ENCODE assay signal across 1 cellular context in the genomic region with DNA sequence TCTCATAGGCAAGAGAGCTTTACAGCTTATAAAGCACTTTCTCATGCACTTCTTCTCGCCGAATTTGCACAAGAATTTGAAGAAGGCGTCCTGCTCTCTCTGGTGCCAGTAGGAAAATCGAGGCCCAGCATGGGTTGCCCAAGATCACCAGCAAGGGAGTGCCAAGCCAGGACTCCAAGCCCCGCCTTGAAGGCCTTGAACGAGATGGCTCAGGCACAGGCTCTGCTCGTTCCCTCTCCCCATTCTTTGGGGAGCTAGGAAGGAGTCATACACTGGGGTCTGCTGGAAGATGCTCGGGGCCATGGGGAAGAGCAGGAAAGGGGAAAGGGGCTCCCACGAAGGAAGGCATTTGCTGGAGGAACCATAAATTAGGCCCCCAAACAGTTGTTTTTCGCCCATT.
TF ChIP-seq lines count a peak whose summit lies in the region.

No MANE protein-coding gene starts in this region.

TF ChIP-seq in IMR-90, 13 proteins besides CTCF, POLR2A, EP300 and RAD21 (continued from another document):
- no peak for TF ChIP-seq CHD1 (IDR thresholded peaks at IDR 0.05; ENCODE audit: low read depth, low read length)
- no peak for TF ChIP-seq NFE2L2 (IDR thresholded peaks at IDR 0.05; ENCODE audit: low read depth, low read length)
- TF ChIP-seq CEBPB (IDR thresholded peaks at IDR 0.05; ENCODE audit: low read depth, low read length) = no peak
- no peak for TF ChIP-seq USF2 (IDR thresholded peaks at IDR 0.05; ENCODE audit: low read depth, low read length)
- TF ChIP-seq MAZ (IDR thresholded peaks at IDR 0.05; ENCODE audit: borderline replicate concordance, low read depth, low read length) = no peak
- no peak for TF ChIP-seq MAFK (IDR thresholded peaks at IDR 0.05; ENCODE audit: low read depth, low read length)
- TF ChIP-seq ELK1 (IDR thresholded peaks at IDR 0.05; ENCODE audit: borderline replicate concordance, low read depth, low read length) = no peak
- no peak for TF ChIP-seq RCOR1 (IDR thresholded peaks at IDR 0.05; ENCODE audit: insufficient replicate concordance, low read length)
